In genomic region chr5:41621420-41621819, GRCh38 we compare ENCODE assay signal across 18 cellular contexts.
"Had no signal": no experiment of that assay in that cellular context is flagged by ENCODE, and none has a peak within 500 bp of the region (broad histone marks: within the 10 kb centered on the region; RNA-seq: fewer than 3 reads in every experiment).

No MANE protein-coding gene starts in this region.

- H3K27ac ChIP-seq: RWPE1 had no signal

- H3K9ac ChIP-seq: SK-N-SH had no signal

- H3K9me3 ChIP-seq: MG63, SK-N-SH had no signal

- H3K4me2 ChIP-seq: SK-N-SH had no signal

- H3K36me3 ChIP-seq: MG63 had no signal

- H3K27me3 ChIP-seq: MG63 had no signal

- H3K4me3 ChIP-seq: MG63 had no signal

- DNase-seq: Karpas-422, KBM-7, MG63, NCI-H1436, NCI-H187, NCI-H2029, NCI-H2081 treated with DMSO at 0.1 percent for 48 hours, NCI-H2171 treated with DMSO at 0.1 percent for 48 hours, NCI-H446 treated with DMSO at 0.1 percent for 48 hours, NCI-H524, NCI-H526 treated with DMSO at 0.1 percent for 48 hours, NCI-H748 treated with DMSO at 0.1 percent for 48 hours, PC-3, SHP77, SK-N-SH, SW 1271, T-cell had no signal
